16 cellular contexts compared by ENCODE assay signal in the genomic region with DNA sequence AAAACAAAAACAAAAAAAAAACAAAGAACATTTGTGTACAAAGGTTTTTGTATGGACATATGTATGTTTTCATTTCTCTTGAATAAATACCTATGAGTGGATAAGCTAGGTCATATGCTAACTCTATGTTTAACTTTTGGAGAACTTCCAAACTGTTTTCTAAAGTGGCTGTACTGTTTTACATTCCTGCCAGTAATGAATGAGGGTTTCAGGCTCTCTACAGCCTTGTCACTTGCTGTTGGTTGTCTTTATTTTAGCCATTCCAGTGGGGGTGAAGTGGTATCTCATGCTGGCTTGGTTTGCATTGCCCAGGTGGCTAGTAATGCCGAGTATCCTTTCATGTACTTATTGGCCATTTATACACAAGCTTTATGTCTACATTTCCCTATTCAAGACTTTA. TPM values are rescaled to one million over a fixed set of nuclear protein-coding genes. Genes with fewer than 3 reads are reported as not detected.
DNase-seq lines count a peak whose midpoint lies in the region; ATAC-seq and TF ChIP-seq lines count a peak whose summit lies in the region.
"Had no signal": no experiment of that assay in that cellular context is flagged by ENCODE, and none has a peak within 500 bp of the region (broad histone marks: within the 10 kb centered on the region; RNA-seq: fewer than 3 reads in every experiment).

No MANE protein-coding gene starts in this region.

- intact Hi-C loops in MCF 10A (cut with micrococcal nuclease), result no loop called here

- no peak overlapping the region for H3K4me3 Mint-ChIP-seq in MCF 10A (ENCODE audit: unreplicated experiment)
- H3K4me3 Mint-ChIP-seq: CD8-positive, alpha-beta T cell; T-cell had no signal

- TF ChIP-seq CTCF in lung (IDR thresholded peaks at IDR 0.05; ENCODE audit: control extremely low read depth, extremely low read depth) (no peak), MCF 10A (IDR thresholded peaks at IDR 0.05; ENCODE audit: unreplicated experiment) (no peak)

- ATAC-seq in lung (ENCODE audit: insufficient read depth, low FRiP score), result peak; percentile 41
- ATAC-seq: CD8-positive, alpha-beta T cell; T-cell had no signal

- peaks cover 6 to 7% of the 10 kb centered on the region in 2 donors for H3K4me1 ChIP-seq in lung (ENCODE audit: control insufficient read depth in 2 of 2, insufficient read depth in 2 of 2, low read length in 2 of 2)
- H3K4me1 ChIP-seq in effector memory CD4-positive, alpha-beta T cell (ENCODE audit: control insufficient read depth, insufficient read depth, low read length, poor library complexity, severe bottlenecking), result no peaks in the 10 kb centered on the region

- H3K27ac Mint-ChIP-seq in MCF 10A (ENCODE audit: low read depth, unreplicated experiment), result no peak overlapping the region
- H3K27ac Mint-ChIP-seq: CD8-positive, alpha-beta T cell; T-cell had no signal

- CTCF ChIA-PET in MCF 10A (lab: Yijun Ruan, JAX), result interaction anchor here (0.7 kb wide), 2 partner anchors 116 to 170 kb away, joined by 3 read pairs; no protein-coding TSS in a partner anchor

- H3K9me3 Mint-ChIP-seq in MCF 10A (ENCODE audit: unreplicated experiment), result no peaks in the 10 kb centered on the region

- DNase-seq in NCI-H1092 treated with DMSO at 0.1 percent for 48 hours (lab: John Stamatoyannopoulos, UW) (peak; percentile 8), NCI-H1092 (lab: John Stamatoyannopoulos, UW) (no peak), NCI-H2029 (lab: John Stamatoyannopoulos, UW) (peak; percentile 90), NCI-H774 (lab: John Stamatoyannopoulos, UW) (peak; percentile 80), lung (ENCODE audit: low spot score) (no peak), mesenteric fat pad (ENCODE audit: low spot score) (no peak), MCF 10A (ENCODE audit: unreplicated experiment) (no peak)
- no peak for DNase-seq in effector memory CD4-positive, alpha-beta T cell
- DNase-seq: CD8-positive, alpha-beta T cell; H7; NCI-H1417; NCI-H524; T-cell had no signal

- no peaks in the 10 kb centered on the region for H3K36me3 Mint-ChIP-seq in MCF 10A (ENCODE audit: insufficient read depth, unreplicated experiment)
- H3K36me3 Mint-ChIP-seq: CD8-positive, alpha-beta T cell; T-cell had no signal

- no peaks in the 10 kb centered on the region for H3K27me3 ChIP-seq in lung (ENCODE audit: control insufficient read depth, insufficient read depth)
- H3K27me3 ChIP-seq in effector memory CD4-positive, alpha-beta T cell (replicated peaks; ENCODE audit: control insufficient read depth, insufficient read depth, low read length, poor library complexity, severe bottlenecking), result no peaks in the 10 kb centered on the region

- no TSS peak for BruUV-seq in MCF 10A (replicated peaks; lab: Mats Ljungman, UMichigan)

- peaks cover 0 to 5% of the 10 kb centered on the region in 2 donors for H3K9me3 ChIP-seq in lung (ENCODE audit: control insufficient read depth in 2 of 2, insufficient read depth in 1 of 2, low read length in 1 of 2)
- H3K9me3 ChIP-seq in effector memory CD4-positive, alpha-beta T cell (ENCODE audit: control insufficient read depth, low read length), result no peaks in the 10 kb centered on the region

- peaks cover 18% of the 10 kb centered on the region for H3K27me3 Mint-ChIP-seq in MCF 10A (ENCODE audit: insufficient read depth, unreplicated experiment)

- POLR2A ChIA-PET in MCF 10A (lab: Yijun Ruan, JAX), result interaction anchor here (1.2 kb wide), 1 partner anchor 11 kb away, joined by 3 read pairs; no protein-coding TSS in a partner anchor

- H3K4me1 Mint-ChIP-seq in MCF 10A (ENCODE audit: insufficient read depth, unreplicated experiment), result no peaks in the 10 kb centered on the region
- H3K4me1 Mint-ChIP-seq: T-cell had no signal

- no peak overlapping the region for H3K27ac ChIP-seq in lung (ENCODE audit: low read depth in 1 of 2, low read length in 1 of 2)
- H3K27ac ChIP-seq in effector memory CD4-positive, alpha-beta T cell (ENCODE audit: insufficient read depth, low read length, poor library complexity, severe bottlenecking), result no peak overlapping the region
- H3K27ac ChIP-seq: 22Rv1, RWPE1, SK-N-MC had no signal

- no peaks in the 10 kb centered on the region for H3K36me3 ChIP-seq in lung (ENCODE audit: control insufficient read depth in 2 of 2, insufficient read depth in 2 of 2, low read length in 2 of 2)
- H3K36me3 ChIP-seq in effector memory CD4-positive, alpha-beta T cell (ENCODE audit: control insufficient read depth, insufficient read depth, low read length), result no peaks in the 10 kb centered on the region

- 69 to 90% methylated on average over 1 of the region's 1 CpG for WGBS in lung, 2 donors

- H3K4me3 ChIP-seq in lung, result no peak overlapping the region
- no peak overlapping the region for H3K4me3 ChIP-seq in effector memory CD4-positive, alpha-beta T cell (ENCODE audit: insufficient read depth, low read depth, low read length, poor library complexity, severe bottlenecking)
- H3K4me3 ChIP-seq: SK-N-MC had no signal

RNA-seq across cellular contexts. Expression of gene TRIO, which starts 9.1 kb away (rescaled TPM):
- total RNA-seq in lung (100 to 1,000 TPM; 165 to 243 TPM), mesenteric fat pad (145 TPM), MCF 10A (2022) (134 and 136 TPM in 2 replicates)
- polyA plus RNA-seq in lung, result 10 to 100 TPM; 23.8 to 55.3 TPM

Comparison
In these comparisons a context has a peak if more than half of its experiments do, and no peak if none do; other contexts are left out.
1. DNase-seq: peak in NCI-H1092 treated with DMSO at 0.1 percent for 48 hours (single experiment), NCI-H2029 (single experiment) and NCI-H774 (single experiment); none in NCI-H1092 (single experiment), lung (single experiment), effector memory CD4-positive, alpha-beta T cell (0 of 3), mesenteric fat pad (single experiment) and MCF 10A (single experiment).